1 cellular context compared by ENCODE assay signal in the genomic region with DNA sequence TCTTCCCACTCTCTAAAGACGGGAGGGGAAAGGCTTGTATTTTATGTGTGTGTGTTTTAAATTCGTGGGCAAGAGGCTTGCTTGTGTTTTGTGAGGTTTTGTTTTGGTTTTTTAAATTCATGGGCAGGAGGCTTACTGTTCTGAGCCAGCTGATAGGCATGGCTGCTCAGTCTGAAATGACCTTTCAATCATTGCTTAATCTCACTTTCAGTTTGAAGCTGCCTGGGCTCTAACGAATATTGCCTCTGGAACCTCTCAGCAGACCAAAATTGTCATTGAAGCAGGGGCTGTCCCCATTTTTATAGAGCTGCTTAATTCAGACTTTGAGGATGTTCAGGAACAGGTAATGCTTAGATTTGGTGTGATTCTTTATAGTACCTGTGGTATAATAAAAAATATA.
TF ChIP-seq lines count a peak whose summit lies in the region.

No MANE protein-coding gene starts in this region.

TF ChIP-seq in SK-N-SH, 30 proteins besides CTCF, POLR2A, EP300 and RAD21:
- TF ChIP-seq ELF1 (IDR thresholded peaks at IDR 0.05) (no peak), NRF1 (IDR thresholded peaks at IDR 0.05; ENCODE audit: low read depth, low read length) (no peak), RXRA (IDR thresholded peaks at IDR 0.05; ENCODE audit: borderline replicate concordance, low read depth) (no peak), GABPA (IDR thresholded peaks at IDR 0.05; ENCODE audit: low read depth) (no peak), RCOR1 (IDR thresholded peaks at IDR 0.05; ENCODE audit: low read length) (no peak)
- TF ChIP-seq, protein P1, sequence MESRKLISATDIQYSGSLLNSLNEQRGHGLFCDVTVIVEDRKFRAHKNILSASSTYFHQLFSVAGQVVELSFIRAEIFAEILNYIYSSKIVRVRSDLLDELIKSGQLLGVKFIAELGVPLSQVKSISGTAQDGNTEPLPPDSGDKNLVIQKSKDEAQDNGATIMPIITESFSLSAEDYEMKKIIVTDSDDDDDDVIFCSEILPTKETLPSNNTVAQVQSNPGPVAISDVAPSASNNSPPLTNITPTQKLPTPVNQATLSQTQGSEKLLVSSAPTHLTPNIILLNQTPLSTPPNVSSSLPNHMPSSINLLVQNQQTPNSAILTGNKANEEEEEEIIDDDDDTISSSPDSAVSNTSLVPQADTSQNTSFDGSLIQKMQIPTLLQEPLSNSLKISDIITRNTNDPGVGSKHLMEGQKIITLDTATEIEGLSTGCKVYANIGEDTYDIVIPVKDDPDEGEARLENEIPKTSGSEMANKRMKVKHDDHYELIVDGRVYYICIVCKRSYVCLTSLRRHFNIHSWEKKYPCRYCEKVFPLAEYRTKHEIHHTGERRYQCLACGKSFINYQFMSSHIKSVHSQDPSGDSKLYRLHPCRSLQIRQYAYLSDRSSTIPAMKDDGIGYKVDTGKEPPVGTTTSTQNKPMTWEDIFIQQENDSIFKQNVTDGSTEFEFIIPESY (IDR thresholded peaks at IDR 0.05; ENCODE audit: borderline replicate concordance, low read depth) = no peak
- TF ChIP-seq, protein P2, sequence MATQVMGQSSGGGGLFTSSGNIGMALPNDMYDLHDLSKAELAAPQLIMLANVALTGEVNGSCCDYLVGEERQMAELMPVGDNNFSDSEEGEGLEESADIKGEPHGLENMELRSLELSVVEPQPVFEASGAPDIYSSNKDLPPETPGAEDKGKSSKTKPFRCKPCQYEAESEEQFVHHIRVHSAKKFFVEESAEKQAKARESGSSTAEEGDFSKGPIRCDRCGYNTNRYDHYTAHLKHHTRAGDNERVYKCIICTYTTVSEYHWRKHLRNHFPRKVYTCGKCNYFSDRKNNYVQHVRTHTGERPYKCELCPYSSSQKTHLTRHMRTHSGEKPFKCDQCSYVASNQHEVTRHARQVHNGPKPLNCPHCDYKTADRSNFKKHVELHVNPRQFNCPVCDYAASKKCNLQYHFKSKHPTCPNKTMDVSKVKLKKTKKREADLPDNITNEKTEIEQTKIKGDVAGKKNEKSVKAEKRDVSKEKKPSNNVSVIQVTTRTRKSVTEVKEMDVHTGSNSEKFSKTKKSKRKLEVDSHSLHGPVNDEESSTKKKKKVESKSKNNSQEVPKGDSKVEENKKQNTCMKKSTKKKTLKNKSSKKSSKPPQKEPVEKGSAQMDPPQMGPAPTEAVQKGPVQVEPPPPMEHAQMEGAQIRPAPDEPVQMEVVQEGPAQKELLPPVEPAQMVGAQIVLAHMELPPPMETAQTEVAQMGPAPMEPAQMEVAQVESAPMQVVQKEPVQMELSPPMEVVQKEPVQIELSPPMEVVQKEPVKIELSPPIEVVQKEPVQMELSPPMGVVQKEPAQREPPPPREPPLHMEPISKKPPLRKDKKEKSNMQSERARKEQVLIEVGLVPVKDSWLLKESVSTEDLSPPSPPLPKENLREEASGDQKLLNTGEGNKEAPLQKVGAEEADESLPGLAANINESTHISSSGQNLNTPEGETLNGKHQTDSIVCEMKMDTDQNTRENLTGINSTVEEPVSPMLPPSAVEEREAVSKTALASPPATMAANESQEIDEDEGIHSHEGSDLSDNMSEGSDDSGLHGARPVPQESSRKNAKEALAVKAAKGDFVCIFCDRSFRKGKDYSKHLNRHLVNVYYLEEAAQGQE (IDR thresholded peaks at IDR 0.05; ENCODE audit: low read depth, low read length) = no peak
